Comparison of ENCODE assay signal across 10 cellular contexts in the genomic region with DNA sequence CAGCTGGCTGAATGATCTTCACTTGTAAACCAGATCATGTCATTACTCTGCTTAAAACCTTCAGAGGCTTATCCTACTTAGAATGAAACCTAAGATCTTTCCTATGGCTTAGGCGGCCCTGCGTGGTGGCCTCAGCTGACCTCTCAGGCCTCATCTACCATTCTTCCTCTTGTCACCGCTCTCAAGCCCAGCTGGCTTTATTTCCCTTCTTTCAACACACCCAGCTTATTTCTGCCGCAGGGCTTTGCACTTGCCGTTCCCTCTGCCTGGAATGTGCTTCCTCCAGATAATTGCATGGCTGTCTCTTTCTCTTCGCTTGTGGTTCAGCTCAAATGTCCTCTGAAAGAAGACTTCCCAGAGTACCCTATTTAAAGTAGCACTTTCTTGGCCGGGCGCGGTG. TPM values are rescaled to one million over a fixed set of nuclear protein-coding genes. Genes with fewer than 3 reads are reported as not detected.
DNase-seq lines count a peak whose midpoint lies in the region; ATAC-seq, FAIRE-seq and TF ChIP-seq lines count a peak whose summit lies in the region.
"Had no signal": no experiment of that assay in that cellular context is flagged by ENCODE, and none has a peak within 500 bp of the region (broad histone marks: within the 10 kb centered on the region; RNA-seq: fewer than 3 reads in every experiment).

No MANE protein-coding gene starts in this region.

- H3K36me3 ChIP-seq in mesenchymal stem cell (ENCODE audit: control insufficient read depth in 1 of 2, insufficient read depth in 2 of 2, low read depth in 1 of 2, low read length in 2 of 2), result no peaks in the 10 kb centered on the region

- H3K27ac Mint-ChIP-seq in activated B cell treated with CpG ODN at 0.5 μM for 24 hours, result no peak overlapping the region

- no peaks in the 10 kb centered on the region for H3K9me3 Mint-ChIP-seq in activated B cell treated with CpG ODN at 0.5 μM for 24 hours
- H3K9me3 Mint-ChIP-seq: effector memory CD8-positive, alpha-beta T cell had no signal

- H3K27me3 Mint-ChIP-seq in activated B cell treated with CpG ODN at 0.5 μM for 24 hours, result no peaks in the 10 kb centered on the region
- H3K27me3 Mint-ChIP-seq: effector memory CD8-positive, alpha-beta T cell had no signal

- CTCF ChIA-PET in activated B cell treated with CpG ODN at 0.5 μM for 24 hours (lab: Charles Lee), result interaction anchor here (2.3 kb wide), 1 partner anchor 208 kb away, joined by 8 read pairs; no protein-coding TSS in a partner anchor

- H2BK120ac ChIP-seq in mesenchymal stem cell (ENCODE audit: low read depth, low read length), result no peak overlapping the region

- peaks cover 16% of the 10 kb centered on the region for H3K4me1 Mint-ChIP-seq in activated B cell treated with CpG ODN at 0.5 μM for 24 hours

- peaks cover 10% of the 10 kb centered on the region for H3K36me3 Mint-ChIP-seq in activated B cell treated with CpG ODN at 0.5 μM for 24 hours (ENCODE audit: low read depth)

- POLR2A ChIA-PET in activated B cell treated with CpG ODN at 0.5 μM for 24 hours (lab: Charles Lee), result interaction anchor here (0.5 to 0.6 kb wide), 2 partner anchors 245 to 1447 kb away, joined by 3 to 4 read pairs; no protein-coding TSS in a partner anchor

- no peak overlapping the region for H2AFZ ChIP-seq in mesenchymal stem cell (ENCODE audit: low read depth, low read length)

- H3K79me1 ChIP-seq in mesenchymal stem cell (replicated peaks; ENCODE audit: low read length, poor library complexity, severe bottlenecking), result peaks cover 28% of the 10 kb centered on the region

- no peaks in the 10 kb centered on the region for H3K27me3 ChIP-seq in HL-60 (ENCODE audit: insufficient read depth, poor library complexity, severe bottlenecking)
- no peaks in the 10 kb centered on the region for H3K27me3 ChIP-seq in mesenchymal stem cell (ENCODE audit: control insufficient read depth in 1 of 2, insufficient read depth in 1 of 2, low read length in 2 of 2)

- peak overlapping the region in 1 of 2 experiments; percentile 7 for H3K18ac ChIP-seq in mesenchymal stem cell (ENCODE audit: low read depth in 1 of 2, low read length in 2 of 2)

- H4K8ac ChIP-seq in mesenchymal stem cell (ENCODE audit: low read length), result no peak overlapping the region

- DNase-seq in Ammon's horn (ENCODE audit: low spot score) (peak; percentile 43), HL-60 (ENCODE audit: low read depth in 1 of 2, low spot score in 1 of 2) (peak; percentile 48 to 79), activated B cell treated with CpG ODN at 0.5 μM for 24 hours (no peak), mesenchymal stem cell (peak; percentile 87), NCI-H345 treated with DMSO at 0.1 percent for 48 hours (lab: John Stamatoyannopoulos, UW; ENCODE audit: unreplicated experiment) (no peak), DMS153 (lab: John Stamatoyannopoulos, UW) (no peak), urothelium cell line (ENCODE audit: low spot score) (no peak)
- DNase-seq: effector memory CD8-positive, alpha-beta T cell; NCI-H510A had no signal

- no peak overlapping the region for H2AK5ac ChIP-seq in mesenchymal stem cell (ENCODE audit: low read length, severe bottlenecking)

- no peak overlapping the region for H3K14ac ChIP-seq in mesenchymal stem cell (ENCODE audit: low read length in 2 of 2)

- H3K4me3 Mint-ChIP-seq in activated B cell treated with CpG ODN at 0.5 μM for 24 hours, result peak overlapping the region; percentile 22
- H3K4me3 Mint-ChIP-seq: effector memory CD8-positive, alpha-beta T cell had no signal

- H3K9me3 ChIP-seq in mesenchymal stem cell (ENCODE audit: control insufficient read depth, low read length), result no peaks in the 10 kb centered on the region

- FAIRE-seq in urothelium cell line (lab: Jason Lieb, UNC), result no peak

- whole genome bisulfite sequencing in mesenchymal stem cell, result 50% methylated on average over 9 of the region's 9 CpGs

- H2BK12ac ChIP-seq in mesenchymal stem cell (ENCODE audit: low read length in 2 of 2), result no peak overlapping the region

- ATAC-seq in activated B cell treated with CpG ODN at 0.5 μM for 24 hours (ENCODE audit: low read depth) (no peak), GM19467 (IDR thresholded peaks at IDR 0.05; ENCODE audit: unreplicated experiment) (no peak)
- ATAC-seq: effector memory CD8-positive, alpha-beta T cell had no signal

- H3K23ac ChIP-seq in mesenchymal stem cell (ENCODE audit: low read length in 2 of 2), result no peak overlapping the region

- no peak overlapping the region for H4K91ac ChIP-seq in mesenchymal stem cell (ENCODE audit: low read length)

- no peak overlapping the region for H3K9ac ChIP-seq in mesenchymal stem cell (ENCODE audit: low read length)

- peaks cover 11% of the 10 kb centered on the region for H3K4me1 ChIP-seq in mesenchymal stem cell (ENCODE audit: control insufficient read depth, insufficient read depth, low read depth, low read length)

- H3K27ac ChIP-seq in HL-60 (replicated peaks) (0 out of 2 replicates have a peak overlapping the region, but pooled peaks have one; percentile 20), mesenchymal stem cell (ENCODE audit: low read length, poor library complexity, severe bottlenecking) (no peak overlapping the region)

- no peak overlapping the region for H2BK5ac ChIP-seq in mesenchymal stem cell (ENCODE audit: low read depth, low read length, poor library complexity, severe bottlenecking)

- TF ChIP-seq CTCF in HL-60 (IDR thresholded peaks at IDR 0.05; ENCODE audit: insufficient read depth, low read length), result no peak
- no peak for TF ChIP-seq CTCF in activated B cell treated with CpG ODN at 0.5 μM for 24 hours (IDR thresholded peaks at IDR 0.05)

- intact Hi-C loops in activated B cell treated with CpG ODN at 0.5 μM for 24 hours (cut with micrococcal nuclease), result loop anchor here (5.0 kb wide), 3 partner anchors 343 to 988 kb away; partner anchors contain the start of genes IER2, NDUFB7, STX10 and ZSWIM4

- no peak overlapping the region for H2BK15ac ChIP-seq in mesenchymal stem cell (ENCODE audit: low read depth, poor library complexity, severe bottlenecking)

- H3K4me2 ChIP-seq in mesenchymal stem cell (ENCODE audit: low read length, poor library complexity, severe bottlenecking), result no peak overlapping the region

- no peak overlapping the region for H3K4ac ChIP-seq in mesenchymal stem cell (ENCODE audit: low read depth in 1 of 2, low read length in 2 of 2)

- H3K4me3 ChIP-seq in HL-60 (replicated peaks; ENCODE audit: insufficient read depth, low read length) (no peak overlapping the region), mesenchymal stem cell (ENCODE audit: insufficient read depth in 1 of 2, low read depth in 1 of 2, low read length in 2 of 2) (no peak overlapping the region)

RNA-seq across cellular contexts. Expression of gene ASF1B, which starts 3.6 kb away (rescaled TPM):
- total RNA-seq in activated B cell treated with CpG ODN at 0.5 μM for 24 hours, result 3.4 and 3.7 TPM in 2 replicates
- 3.5 TPM for polyA plus RNA-seq in mesenchymal stem cell (2013, experiment 1 of 2)
- 3.5 TPM for polyA plus RNA-seq in mesenchymal stem cell (2013, experiment 2 of 2)

RNA-seq across cellular contexts. Expression of gene PRKACA, which starts 22.4 kb away (rescaled TPM):
- 41.6 and 43.7 TPM in 2 replicates for total RNA-seq in activated B cell treated with CpG ODN at 0.5 μM for 24 hours
- 96.5 TPM for polyA plus RNA-seq in mesenchymal stem cell (2013, experiment 1 of 2)
- 94.5 TPM for polyA plus RNA-seq in mesenchymal stem cell (2013, experiment 2 of 2)

RNA-seq across cellular contexts. Expression of gene SAMD1, which starts 49.4 kb away (rescaled TPM):
- total RNA-seq in activated B cell treated with CpG ODN at 0.5 μM for 24 hours, result 32.7 and 36.0 TPM in 2 replicates
- polyA plus RNA-seq in mesenchymal stem cell (2013, experiment 1 of 2), result 27.9 TPM
- polyA plus RNA-seq in mesenchymal stem cell (2013, experiment 2 of 2), result 26.5 TPM

RNA-seq across cellular contexts. Expression of gene C19orf67, which starts 54.4 kb away (rescaled TPM):
- not detected in 2 replicates for total RNA-seq in activated B cell treated with CpG ODN at 0.5 μM for 24 hours
- not detected for polyA plus RNA-seq in mesenchymal stem cell (2013, experiment 1 of 2)
- not detected for polyA plus RNA-seq in mesenchymal stem cell (2013, experiment 2 of 2)

Comparison
In these comparisons a context has a peak if more than half of its experiments do, and no peak if none do; other contexts are left out.
1. DNase-seq: peak in Ammon's horn (single experiment), HL-60 (2 of 2) and mesenchymal stem cell (single experiment); none in activated B cell treated with CpG ODN at 0.5 μM for 24 hours (single experiment), NCI-H345 treated with DMSO at 0.1 percent for 48 hours (single experiment), DMS153 (single experiment) and urothelium cell line (single experiment).